Comparison of ENCODE assay signal across 36 cellular contexts in genomic region chr2:24160761-24161160, GRCh38. TPM values are rescaled to one million over a fixed set of nuclear protein-coding genes. Genes with fewer than 3 reads are reported as not detected.
"Had no signal": no experiment of that assay in that cellular context is flagged by ENCODE, and none has a peak within 500 bp of the region (broad histone marks: within the 10 kb centered on the region; RNA-seq: fewer than 3 reads in every experiment).

No MANE protein-coding gene starts in this region.

- H3K9me3 ChIP-seq: adrenal gland, ascending aorta, body of pancreas, breast epithelium had no signal

- H3K27ac ChIP-seq: adrenal gland, ascending aorta, body of pancreas, brain microvascular endothelial cell, breast epithelium, cardiac muscle cell had no signal

- DNase-seq: activated effector memory CD4-positive, alpha-beta T cell treated with anti-CD3 and anti-CD28 coated beads, Interleukin-2, amount 50 U/mL, for 16 hours; activated effector memory CD4-positive, alpha-beta T cell treated with Interleukin-2 at 50 U/mL for 16 hours; activated gamma-delta T cell; activated gamma-delta T cell treated with Interleukin-2 at 50 U/mL for 16 hours; activated naive CD4-positive, alpha-beta T cell; activated naive CD4-positive, alpha-beta T cell treated with anti-CD3 and anti-CD28 coated beads for 36 hours; activated naive CD4-positive, alpha-beta T cell treated with anti-CD3 and anti-CD28 coated beads, Interleukin-2, amount 10 ng/mL, durations not matched to agents 7 days and 5 days; activated naive CD4-positive, alpha-beta T cell treated with anti-CD3 and anti-CD28 coated beads, Interleukin-2, amount 50 U/mL, for 16 hours; activated naive CD4-positive, alpha-beta T cell treated with Interleukin-2 at 50 U/mL for 16 hours; activated naive CD8-positive, alpha-beta T cell treated with anti-CD3 and anti-CD28 coated beads for 36 hours; activated naive CD8-positive, alpha-beta T cell treated with anti-CD3 and anti-CD28 coated beads, Interleukin-2, amount 10 ng/mL, durations not matched to agents 7 days and 5 days; activated naive CD8-positive, alpha-beta T cell treated with anti-CD3 and anti-CD28 coated beads, Interleukin-2, amount 50 U/mL, for 24 hours; activated T-cell treated with anti-CD3 and anti-CD28 coated beads, Interleukin-2, amount 50 U/mL, for 1 hour; activated T-cell treated with anti-CD3 and anti-CD28 coated beads, Interleukin-2, amount 50 U/mL, for 24 hours; activated T-cell treated with anti-CD3 and anti-CD28 coated beads, Interleukin-2, amount 50 U/mL, for 4 hours; activated T-cell treated with anti-CD3 and anti-CD28 coated beads, Interleukin-2, amount 50 U/mL, for 48 hours; activated T-cell treated with anti-CD3 and anti-CD28 coated beads, Interleukin-2, amount 50 U/mL, for 72 hours; adrenal gland; amniotic stem cell; amygdala; anterior cingulate cortex; aorta; body of pancreas; brain microvascular endothelial cell; caudate nucleus; central memory CD4-positive, alpha-beta T cell; cerebellar nuclear complex had no signal

- H3K4me3 ChIP-seq: adrenal gland, ascending aorta, body of pancreas, breast epithelium, cardiac muscle cell had no signal

- FAIRE-seq: astrocyte, bronchial epithelial cell had no signal

- H3K4me1 ChIP-seq: adrenal gland, ascending aorta, body of pancreas, breast epithelium had no signal

- H3K27me3 ChIP-seq: adrenal gland, ascending aorta, body of pancreas, brain microvascular endothelial cell, breast epithelium, cardiac muscle cell had no signal

- ATAC-seq: activated naive CD4-positive, alpha-beta T cell treated with anti-CD3 and anti-CD28 coated beads, Interleukin-2, amount 50 U/mL, for 72 hours; activated naive CD8-positive, alpha-beta T cell treated with anti-CD3 and anti-CD28 coated beads, Interleukin-2, amount 50 U/mL, for 24 hours; activated T-cell treated with anti-CD3 and anti-CD28 coated beads, Interleukin-2, amount 50 U/mL, for 4 hours; activated T-cell treated with anti-CD3 and anti-CD28 coated beads, Interleukin-2, amount 50 U/mL, for 72 hours; activated T-helper 17 cell treated with anti-CD3 and anti-CD28 coated beads, Interleukin-2, amount 50 U/mL, for 72 hours; body of pancreas had no signal

- H3K36me3 ChIP-seq: adrenal gland, brain microvascular endothelial cell, breast epithelium had no signal

RNA-seq across cellular contexts. Expression of gene FAM228A, which starts 14.1 kb away (rescaled TPM):
- total RNA-seq: activated naive CD8-positive, alpha-beta T cell treated with anti-CD3 and anti-CD28 coated beads for 36 hours; activated T-cell treated with anti-CD3 and anti-CD28 coated beads, Interleukin-2, amount 50 U/mL, for 4 hours; activated T-helper 1 cell treated with anti-CD3 and anti-CD28 coated beads, Interleukin-12 subunit alpha, Interleukin-12 subunit beta, Interleukin-2, Interleukin-4 antibody, amounts not matched to agents 30 ng/mL and 10 ng/mL and 1 ng/mL, durations not matched to agents 14 hours and 24 hours and 36 hours; activated T-helper 2 cell treated with anti-CD3 and anti-CD28 coated beads, Interferon-gamma antibody, Interleukin-2, Interleukin-4, amounts not matched to agents 10 μg/mL and 5 μg/mL and 100 μg/mL, durations not matched to agents 14 hours and 24 hours and 36 hours; ascending aorta; astrocyte; body of pancreas; bronchial epithelial cell had no signal

RNA-seq across cellular contexts. Expression of gene PFN4, which starts 37.6 kb away (rescaled TPM):
- total RNA-seq: activated naive CD4-positive, alpha-beta T cell treated with anti-CD3 and anti-CD28 coated beads, Interleukin-2, amount 50 U/mL, for 72 hours; activated naive CD8-positive, alpha-beta T cell treated with anti-CD3 and anti-CD28 coated beads, Interleukin-2, amount 10 ng/mL, durations not matched to agents 7 days and 5 days; activated T-cell treated with anti-CD3 and anti-CD28 coated beads, Interleukin-2, amount 50 U/mL, for 4 hours; activated T-helper 1 cell treated with anti-CD3 and anti-CD28 coated beads, Interleukin-12 subunit alpha, Interleukin-12 subunit beta, Interleukin-2, Interleukin-4 antibody, amounts not matched to agents 30 ng/mL and 10 ng/mL and 1 ng/mL, durations not matched to agents 14 hours and 24 hours and 36 hours; ascending aorta; body of pancreas; cardiac muscle cell had no signal
